In the genomic region with DNA sequence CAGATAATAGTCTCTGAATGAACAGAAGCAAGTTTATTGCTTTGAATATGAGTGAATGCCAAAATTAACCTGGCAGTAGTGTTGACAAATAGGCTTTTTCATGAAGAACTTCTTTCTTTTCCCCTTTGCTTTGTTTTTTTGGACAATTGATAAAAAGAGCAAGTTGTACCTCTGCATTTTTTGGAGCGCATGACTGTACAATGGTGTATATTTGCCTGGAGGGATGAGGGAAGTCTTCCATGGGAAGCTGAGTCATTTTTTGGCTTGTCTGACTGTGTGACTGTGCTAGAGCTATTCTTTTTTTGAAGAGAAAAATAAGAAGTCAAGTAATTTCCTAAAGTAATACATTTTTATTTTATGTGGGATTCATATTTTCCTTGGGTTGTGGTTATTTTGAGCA, we compare ENCODE assay signal across 12 cellular contexts.
DNase-seq lines count a peak whose midpoint lies in the region; ATAC-seq and TF ChIP-seq lines count a peak whose summit lies in the region.
"Had no signal": no experiment of that assay in that cellular context is flagged by ENCODE, and none has a peak within 500 bp of the region (broad histone marks: within the 10 kb centered on the region; RNA-seq: fewer than 3 reads in every experiment).

No MANE protein-coding gene starts in this region.

- H3K4me3 ChIP-seq in heart right ventricle (no peak overlapping the region), skin epidermis (no peak overlapping the region)
- H3K4me3 ChIP-seq: K562 had no signal

- no peaks in the 10 kb centered on the region for H3K27me3 Mint-ChIP-seq in activated naive CD8-positive, alpha-beta T cell
- H3K27me3 Mint-ChIP-seq in glutamatergic neuron (ENCODE audit: unreplicated experiment): peaks cover 1% of the 10 kb centered on the region

- H3K27ac ChIP-seq in heart right ventricle: peak overlapping the region in 9 of 10 donors; percentile 41 to 87 (median 67)
- H3K27ac ChIP-seq in skin epidermis: peak overlapping the region in 16 of 21 experiments; percentile 11 to 80 (median 50)

- H3K36me3 Mint-ChIP-seq in activated naive CD8-positive, alpha-beta T cell: peaks cover 18% of the 10 kb centered on the region
- no peaks in the 10 kb centered on the region for H3K36me3 Mint-ChIP-seq in glutamatergic neuron (ENCODE audit: unreplicated experiment)

- H3K9me3 ChIP-seq in heart right ventricle: no peaks in the 10 kb centered on the region

- ATAC-seq in heart right ventricle: peak in 7 of 8 donors; percentile 53 to 89 (median 88)
- ATAC-seq in GM21723 (IDR thresholded peaks at IDR 0.05; ENCODE audit: unreplicated experiment): no peak
- ATAC-seq: K562 had no signal

- H3K4me1 ChIP-seq in heart right ventricle: peaks cover 9 to 77% (median 56%) of the 10 kb centered on the region in 9 donors

- peaks cover 0 to 64% (median 7%) of the 10 kb centered on the region in 9 donors for H3K36me3 ChIP-seq in heart right ventricle

- 33% methylated on average over 1 of the region's 1 CpG for WGBS in heart right ventricle, 2 donors

- no peaks in the 10 kb centered on the region for H3K9me3 Mint-ChIP-seq in activated naive CD8-positive, alpha-beta T cell (ENCODE audit: low read depth)
- H3K9me3 Mint-ChIP-seq in glutamatergic neuron (ENCODE audit: unreplicated experiment): peaks cover 4% of the 10 kb centered on the region

- TF ChIP-seq CTCF in heart right ventricle (IDR thresholded peaks at IDR 0.05): no peak
- TF ChIP-seq CTCF in glutamatergic neuron (IDR thresholded peaks at IDR 0.05; ENCODE audit: partially characterized antibody, unreplicated experiment): no peak

- H3K4me1 Mint-ChIP-seq in activated naive CD8-positive, alpha-beta T cell (ENCODE audit: low read depth): peaks cover 22% of the 10 kb centered on the region
- peaks cover 30% of the 10 kb centered on the region for H3K4me1 Mint-ChIP-seq in glutamatergic neuron (ENCODE audit: low read depth, unreplicated experiment)

- H3K4me3 Mint-ChIP-seq in activated naive CD8-positive, alpha-beta T cell: no peak overlapping the region
- H3K4me3 Mint-ChIP-seq in glutamatergic neuron (ENCODE audit: unreplicated experiment): no peak overlapping the region

- H3K27me3 ChIP-seq in heart right ventricle: no peaks in the 10 kb centered on the region

- intact Hi-C loops in heart right ventricle (cut with DNase I): loop anchor here in 1 of 10 donors (5.0 kb wide), 1 partner anchor 139 kb away; no protein-coding TSS in a partner anchor

- DNase-seq in HCEC 1CT: peak; percentile 81
- DNase-seq in heart right ventricle: peak in 1 of 2 donors; percentile 65
- DNase-seq in NCI-H748 treated with DMSO at 0.1 percent for 48 hours (lab: John Stamatoyannopoulos, UW): no peak
- no peak for DNase-seq in glutamatergic neuron
- DNase-seq in NCI-H446 (lab: John Stamatoyannopoulos, UW): no peak
- DNase-seq: activated effector memory CD4-positive, alpha-beta T cell treated with anti-CD3 and anti-CD28 coated beads, Interleukin-2, amount 50 U/mL, for 16 hours; GOT3; RPMI8226 had no signal

- peak overlapping the region; percentile 64 for H3K27ac Mint-ChIP-seq in activated naive CD8-positive, alpha-beta T cell
- no peak overlapping the region for H3K27ac Mint-ChIP-seq in glutamatergic neuron (ENCODE audit: unreplicated experiment)
